ENCODE assay signal across 1 cellular context in the genomic region with DNA sequence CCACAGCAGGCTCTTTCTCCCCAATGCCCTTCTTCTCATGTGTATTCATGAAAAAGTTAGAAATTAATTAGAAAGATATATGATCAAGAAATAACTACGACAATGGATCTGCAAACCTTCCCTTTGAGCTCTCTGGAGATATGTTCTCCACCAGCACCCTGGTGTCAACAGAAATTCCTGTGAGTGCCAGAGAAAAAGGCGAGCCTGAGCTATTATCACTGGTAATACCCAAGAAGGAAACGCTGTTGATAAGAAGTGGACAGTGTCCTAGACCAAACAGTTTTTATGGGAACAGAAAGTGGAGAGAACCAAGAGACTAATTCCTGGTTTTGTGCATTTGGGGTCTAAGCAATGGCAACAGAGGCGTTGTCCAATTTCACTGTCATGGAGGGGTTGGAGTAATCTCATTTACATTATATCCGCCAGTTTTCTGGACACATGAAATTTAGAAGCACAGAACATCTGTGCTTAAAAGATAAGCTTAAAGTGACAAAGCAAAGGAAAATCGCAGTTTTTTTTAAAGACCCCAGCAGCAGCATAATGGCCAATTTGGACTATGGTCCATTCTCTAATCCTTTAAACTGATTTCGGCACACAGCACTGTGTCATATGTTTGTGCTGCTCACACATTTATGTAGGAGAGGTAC.
TF ChIP-seq lines count a peak whose summit lies in the region.

No MANE protein-coding gene starts in this region.

TF ChIP-seq in K562, 482 proteins besides CTCF, POLR2A, EP300 and RAD21 (continued from another document and continues in another):
- TF ChIP-seq, protein P1, sequence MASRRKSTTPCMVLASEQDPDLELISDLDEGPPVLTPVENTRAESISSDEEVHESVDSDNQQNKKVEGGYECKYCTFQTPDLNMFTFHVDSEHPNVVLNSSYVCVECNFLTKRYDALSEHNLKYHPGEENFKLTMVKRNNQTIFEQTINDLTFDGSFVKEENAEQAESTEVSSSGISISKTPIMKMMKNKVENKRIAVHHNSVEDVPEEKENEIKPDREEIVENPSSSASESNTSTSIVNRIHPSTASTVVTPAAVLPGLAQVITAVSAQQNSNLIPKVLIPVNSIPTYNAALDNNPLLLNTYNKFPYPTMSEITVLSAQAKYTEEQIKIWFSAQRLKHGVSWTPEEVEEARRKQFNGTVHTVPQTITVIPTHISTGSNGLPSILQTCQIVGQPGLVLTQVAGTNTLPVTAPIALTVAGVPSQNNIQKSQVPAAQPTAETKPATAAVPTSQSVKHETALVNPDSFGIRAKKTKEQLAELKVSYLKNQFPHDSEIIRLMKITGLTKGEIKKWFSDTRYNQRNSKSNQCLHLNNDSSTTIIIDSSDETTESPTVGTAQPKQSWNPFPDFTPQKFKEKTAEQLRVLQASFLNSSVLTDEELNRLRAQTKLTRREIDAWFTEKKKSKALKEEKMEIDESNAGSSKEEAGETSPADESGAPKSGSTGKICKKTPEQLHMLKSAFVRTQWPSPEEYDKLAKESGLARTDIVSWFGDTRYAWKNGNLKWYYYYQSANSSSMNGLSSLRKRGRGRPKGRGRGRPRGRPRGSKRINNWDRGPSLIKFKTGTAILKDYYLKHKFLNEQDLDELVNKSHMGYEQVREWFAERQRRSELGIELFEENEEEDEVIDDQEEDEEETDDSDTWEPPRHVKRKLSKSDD (conservative IDR thresholded peaks at IDR 0.05; ENCODE audit: low read length) = no peak
- TF ChIP-seq SMC3 (conservative IDR thresholded peaks at IDR 0.05; ENCODE audit: insufficient read depth, low read depth, low read length) = no peak
- TF ChIP-seq, protein P2, sequence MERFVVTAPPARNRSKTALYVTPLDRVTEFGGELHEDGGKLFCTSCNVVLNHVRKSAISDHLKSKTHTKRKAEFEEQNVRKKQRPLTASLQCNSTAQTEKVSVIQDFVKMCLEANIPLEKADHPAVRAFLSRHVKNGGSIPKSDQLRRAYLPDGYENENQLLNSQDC (CRISPR knock-in tag; IDR thresholded peaks at IDR 0.05) = no peak
- TF ChIP-seq HMG20A (CRISPR knock-in tag; conservative IDR thresholded peaks at IDR 0.05) = no peak
- no peak for TF ChIP-seq NUFIP1 (IDR thresholded peaks at IDR 0.05; ENCODE audit: partially characterized antibody)
- peak; percentile 72 for TF ChIP-seq NCOR1 (IDR thresholded peaks at IDR 0.05)
- TF ChIP-seq ZNF57 (CRISPR knock-in tag; IDR thresholded peaks at IDR 0.05) = no peak
- no peak for TF ChIP-seq CTBP1 (IDR thresholded peaks at IDR 0.05; ENCODE audit: borderline replicate concordance)
- TF ChIP-seq, protein P3, sequence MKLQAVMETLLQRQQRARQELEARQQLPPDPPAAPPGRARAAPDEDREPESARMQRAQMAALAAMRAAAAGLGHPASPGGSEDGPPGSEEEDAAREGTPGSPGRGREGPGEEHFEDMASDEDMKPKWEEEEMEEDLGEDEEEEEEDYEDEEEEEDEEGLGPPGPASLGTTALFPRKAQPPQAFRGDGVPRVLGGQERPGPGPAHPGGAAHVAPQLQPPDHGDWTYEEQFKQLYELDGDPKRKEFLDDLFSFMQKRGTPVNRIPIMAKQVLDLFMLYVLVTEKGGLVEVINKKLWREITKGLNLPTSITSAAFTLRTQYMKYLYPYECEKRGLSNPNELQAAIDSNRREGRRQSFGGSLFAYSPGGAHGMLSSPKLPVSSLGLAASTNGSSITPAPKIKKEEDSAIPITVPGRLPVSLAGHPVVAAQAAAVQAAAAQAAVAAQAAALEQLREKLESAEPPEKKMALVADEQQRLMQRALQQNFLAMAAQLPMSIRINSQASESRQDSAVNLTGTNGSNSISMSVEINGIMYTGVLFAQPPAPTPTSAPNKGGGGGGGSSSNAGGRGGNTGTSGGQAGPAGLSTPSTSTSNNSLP (IDR thresholded peaks at IDR 0.05; ENCODE audit: borderline replicate concordance, low read depth, low read length) = 0 out of 2 replicates have a peak, but pooled peaks have one; percentile 28
- no peak for TF ChIP-seq ZFP30 (CRISPR knock-in tag; IDR thresholded peaks at IDR 0.05; ENCODE audit: borderline replicate concordance)
- TF ChIP-seq, protein P4, sequence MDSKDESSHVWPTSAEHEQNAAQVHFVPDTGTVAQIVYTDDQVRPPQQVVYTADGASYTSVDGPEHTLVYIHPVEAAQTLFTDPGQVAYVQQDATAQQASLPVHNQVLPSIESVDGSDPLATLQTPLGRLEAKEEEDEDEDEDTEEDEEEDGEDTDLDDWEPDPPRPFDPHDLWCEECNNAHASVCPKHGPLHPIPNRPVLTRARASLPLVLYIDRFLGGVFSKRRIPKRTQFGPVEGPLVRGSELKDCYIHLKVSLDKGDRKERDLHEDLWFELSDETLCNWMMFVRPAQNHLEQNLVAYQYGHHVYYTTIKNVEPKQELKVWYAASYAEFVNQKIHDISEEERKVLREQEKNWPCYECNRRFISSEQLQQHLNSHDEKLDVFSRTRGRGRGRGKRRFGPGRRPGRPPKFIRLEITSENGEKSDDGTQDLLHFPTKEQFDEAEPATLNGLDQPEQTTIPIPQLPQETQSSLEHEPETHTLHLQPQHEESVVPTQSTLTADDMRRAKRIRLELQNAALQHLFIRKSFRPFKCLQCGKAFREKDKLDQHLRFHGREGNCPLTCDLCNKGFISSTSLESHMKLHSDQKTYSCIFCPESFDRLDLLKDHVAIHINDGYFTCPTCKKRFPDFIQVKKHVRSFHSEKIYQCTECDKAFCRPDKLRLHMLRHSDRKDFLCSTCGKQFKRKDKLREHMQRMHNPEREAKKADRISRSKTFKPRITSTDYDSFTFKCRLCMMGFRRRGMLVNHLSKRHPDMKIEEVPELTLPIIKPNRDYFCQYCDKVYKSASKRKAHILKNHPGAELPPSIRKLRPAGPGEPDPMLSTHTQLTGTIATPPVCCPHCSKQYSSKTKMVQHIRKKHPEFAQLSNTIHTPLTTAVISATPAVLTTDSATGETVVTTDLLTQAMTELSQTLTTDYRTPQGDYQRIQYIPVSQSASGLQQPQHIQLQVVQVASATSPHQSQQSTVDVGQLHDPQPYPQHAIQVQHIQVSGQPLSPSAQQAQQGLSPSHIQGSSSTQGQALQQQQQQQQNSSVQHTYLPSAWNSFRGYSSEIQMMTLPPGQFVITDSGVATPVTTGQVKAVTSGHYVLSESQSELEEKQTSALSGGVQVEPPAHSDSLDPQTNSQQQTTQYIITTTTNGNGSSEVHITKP (IDR thresholded peaks at IDR 0.05; ENCODE audit: partially characterized antibody) = peak; percentile 24
- TF ChIP-seq, protein P5, sequence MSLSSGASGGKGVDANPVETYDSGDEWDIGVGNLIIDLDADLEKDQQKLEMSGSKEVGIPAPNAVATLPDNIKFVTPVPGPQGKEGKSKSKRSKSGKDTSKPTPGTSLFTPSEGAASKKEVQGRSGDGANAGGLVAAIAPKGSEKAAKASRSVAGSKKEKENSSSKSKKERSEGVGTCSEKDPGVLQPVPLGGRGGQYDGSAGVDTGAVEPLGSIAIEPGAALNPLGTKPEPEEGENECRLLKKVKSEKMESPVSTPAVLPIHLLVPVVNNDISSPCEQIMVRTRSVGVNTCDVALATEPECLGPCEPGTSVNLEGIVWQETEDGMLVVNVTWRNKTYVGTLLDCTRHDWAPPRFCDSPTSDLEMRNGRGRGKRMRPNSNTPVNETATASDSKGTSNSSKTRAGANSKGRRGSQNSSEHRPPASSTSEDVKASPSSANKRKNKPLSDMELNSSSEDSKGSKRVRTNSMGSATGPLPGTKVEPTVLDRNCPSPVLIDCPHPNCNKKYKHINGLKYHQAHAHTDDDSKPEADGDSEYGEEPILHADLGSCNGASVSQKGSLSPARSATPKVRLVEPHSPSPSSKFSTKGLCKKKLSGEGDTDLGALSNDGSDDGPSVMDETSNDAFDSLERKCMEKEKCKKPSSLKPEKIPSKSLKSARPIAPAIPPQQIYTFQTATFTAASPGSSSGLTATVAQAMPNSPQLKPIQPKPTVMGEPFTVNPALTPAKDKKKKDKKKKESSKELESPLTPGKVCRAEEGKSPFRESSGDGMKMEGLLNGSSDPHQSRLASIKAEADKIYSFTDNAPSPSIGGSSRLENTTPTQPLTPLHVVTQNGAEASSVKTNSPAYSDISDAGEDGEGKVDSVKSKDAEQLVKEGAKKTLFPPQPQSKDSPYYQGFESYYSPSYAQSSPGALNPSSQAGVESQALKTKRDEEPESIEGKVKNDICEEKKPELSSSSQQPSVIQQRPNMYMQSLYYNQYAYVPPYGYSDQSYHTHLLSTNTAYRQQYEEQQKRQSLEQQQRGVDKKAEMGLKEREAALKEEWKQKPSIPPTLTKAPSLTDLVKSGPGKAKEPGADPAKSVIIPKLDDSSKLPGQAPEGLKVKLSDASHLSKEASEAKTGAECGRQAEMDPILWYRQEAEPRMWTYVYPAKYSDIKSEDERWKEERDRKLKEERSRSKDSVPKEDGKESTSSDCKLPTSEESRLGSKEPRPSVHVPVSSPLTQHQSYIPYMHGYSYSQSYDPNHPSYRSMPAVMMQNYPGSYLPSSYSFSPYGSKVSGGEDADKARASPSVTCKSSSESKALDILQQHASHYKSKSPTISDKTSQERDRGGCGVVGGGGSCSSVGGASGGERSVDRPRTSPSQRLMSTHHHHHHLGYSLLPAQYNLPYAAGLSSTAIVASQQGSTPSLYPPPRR (CRISPR knock-in tag; IDR thresholded peaks at IDR 0.05; ENCODE audit: borderline replicate concordance) = no peak
- peak; percentile 30; the same call in 1 of the 2 replicates for TF ChIP-seq SMARCC2 (IDR thresholded peaks at IDR 0.05; ENCODE audit: low read depth)
- TF ChIP-seq KDM2B (CRISPR knock-in tag; IDR thresholded peaks at IDR 0.05) = no peak
- TF ChIP-seq PTRF (tag; IDR thresholded peaks at IDR 0.05) = no peak
- TF ChIP-seq ZNF23 (CRISPR knock-in tag; IDR thresholded peaks at IDR 0.05) = no peak
- TF ChIP-seq GTF2A2 (tag; IDR thresholded peaks at IDR 0.05) = no peak
- no peak for TF ChIP-seq SP2 (IDR thresholded peaks at IDR 0.05; ENCODE audit: extremely low read depth, low read depth, low read length, poor library complexity, severe bottlenecking)
- TF ChIP-seq, protein P6, sequence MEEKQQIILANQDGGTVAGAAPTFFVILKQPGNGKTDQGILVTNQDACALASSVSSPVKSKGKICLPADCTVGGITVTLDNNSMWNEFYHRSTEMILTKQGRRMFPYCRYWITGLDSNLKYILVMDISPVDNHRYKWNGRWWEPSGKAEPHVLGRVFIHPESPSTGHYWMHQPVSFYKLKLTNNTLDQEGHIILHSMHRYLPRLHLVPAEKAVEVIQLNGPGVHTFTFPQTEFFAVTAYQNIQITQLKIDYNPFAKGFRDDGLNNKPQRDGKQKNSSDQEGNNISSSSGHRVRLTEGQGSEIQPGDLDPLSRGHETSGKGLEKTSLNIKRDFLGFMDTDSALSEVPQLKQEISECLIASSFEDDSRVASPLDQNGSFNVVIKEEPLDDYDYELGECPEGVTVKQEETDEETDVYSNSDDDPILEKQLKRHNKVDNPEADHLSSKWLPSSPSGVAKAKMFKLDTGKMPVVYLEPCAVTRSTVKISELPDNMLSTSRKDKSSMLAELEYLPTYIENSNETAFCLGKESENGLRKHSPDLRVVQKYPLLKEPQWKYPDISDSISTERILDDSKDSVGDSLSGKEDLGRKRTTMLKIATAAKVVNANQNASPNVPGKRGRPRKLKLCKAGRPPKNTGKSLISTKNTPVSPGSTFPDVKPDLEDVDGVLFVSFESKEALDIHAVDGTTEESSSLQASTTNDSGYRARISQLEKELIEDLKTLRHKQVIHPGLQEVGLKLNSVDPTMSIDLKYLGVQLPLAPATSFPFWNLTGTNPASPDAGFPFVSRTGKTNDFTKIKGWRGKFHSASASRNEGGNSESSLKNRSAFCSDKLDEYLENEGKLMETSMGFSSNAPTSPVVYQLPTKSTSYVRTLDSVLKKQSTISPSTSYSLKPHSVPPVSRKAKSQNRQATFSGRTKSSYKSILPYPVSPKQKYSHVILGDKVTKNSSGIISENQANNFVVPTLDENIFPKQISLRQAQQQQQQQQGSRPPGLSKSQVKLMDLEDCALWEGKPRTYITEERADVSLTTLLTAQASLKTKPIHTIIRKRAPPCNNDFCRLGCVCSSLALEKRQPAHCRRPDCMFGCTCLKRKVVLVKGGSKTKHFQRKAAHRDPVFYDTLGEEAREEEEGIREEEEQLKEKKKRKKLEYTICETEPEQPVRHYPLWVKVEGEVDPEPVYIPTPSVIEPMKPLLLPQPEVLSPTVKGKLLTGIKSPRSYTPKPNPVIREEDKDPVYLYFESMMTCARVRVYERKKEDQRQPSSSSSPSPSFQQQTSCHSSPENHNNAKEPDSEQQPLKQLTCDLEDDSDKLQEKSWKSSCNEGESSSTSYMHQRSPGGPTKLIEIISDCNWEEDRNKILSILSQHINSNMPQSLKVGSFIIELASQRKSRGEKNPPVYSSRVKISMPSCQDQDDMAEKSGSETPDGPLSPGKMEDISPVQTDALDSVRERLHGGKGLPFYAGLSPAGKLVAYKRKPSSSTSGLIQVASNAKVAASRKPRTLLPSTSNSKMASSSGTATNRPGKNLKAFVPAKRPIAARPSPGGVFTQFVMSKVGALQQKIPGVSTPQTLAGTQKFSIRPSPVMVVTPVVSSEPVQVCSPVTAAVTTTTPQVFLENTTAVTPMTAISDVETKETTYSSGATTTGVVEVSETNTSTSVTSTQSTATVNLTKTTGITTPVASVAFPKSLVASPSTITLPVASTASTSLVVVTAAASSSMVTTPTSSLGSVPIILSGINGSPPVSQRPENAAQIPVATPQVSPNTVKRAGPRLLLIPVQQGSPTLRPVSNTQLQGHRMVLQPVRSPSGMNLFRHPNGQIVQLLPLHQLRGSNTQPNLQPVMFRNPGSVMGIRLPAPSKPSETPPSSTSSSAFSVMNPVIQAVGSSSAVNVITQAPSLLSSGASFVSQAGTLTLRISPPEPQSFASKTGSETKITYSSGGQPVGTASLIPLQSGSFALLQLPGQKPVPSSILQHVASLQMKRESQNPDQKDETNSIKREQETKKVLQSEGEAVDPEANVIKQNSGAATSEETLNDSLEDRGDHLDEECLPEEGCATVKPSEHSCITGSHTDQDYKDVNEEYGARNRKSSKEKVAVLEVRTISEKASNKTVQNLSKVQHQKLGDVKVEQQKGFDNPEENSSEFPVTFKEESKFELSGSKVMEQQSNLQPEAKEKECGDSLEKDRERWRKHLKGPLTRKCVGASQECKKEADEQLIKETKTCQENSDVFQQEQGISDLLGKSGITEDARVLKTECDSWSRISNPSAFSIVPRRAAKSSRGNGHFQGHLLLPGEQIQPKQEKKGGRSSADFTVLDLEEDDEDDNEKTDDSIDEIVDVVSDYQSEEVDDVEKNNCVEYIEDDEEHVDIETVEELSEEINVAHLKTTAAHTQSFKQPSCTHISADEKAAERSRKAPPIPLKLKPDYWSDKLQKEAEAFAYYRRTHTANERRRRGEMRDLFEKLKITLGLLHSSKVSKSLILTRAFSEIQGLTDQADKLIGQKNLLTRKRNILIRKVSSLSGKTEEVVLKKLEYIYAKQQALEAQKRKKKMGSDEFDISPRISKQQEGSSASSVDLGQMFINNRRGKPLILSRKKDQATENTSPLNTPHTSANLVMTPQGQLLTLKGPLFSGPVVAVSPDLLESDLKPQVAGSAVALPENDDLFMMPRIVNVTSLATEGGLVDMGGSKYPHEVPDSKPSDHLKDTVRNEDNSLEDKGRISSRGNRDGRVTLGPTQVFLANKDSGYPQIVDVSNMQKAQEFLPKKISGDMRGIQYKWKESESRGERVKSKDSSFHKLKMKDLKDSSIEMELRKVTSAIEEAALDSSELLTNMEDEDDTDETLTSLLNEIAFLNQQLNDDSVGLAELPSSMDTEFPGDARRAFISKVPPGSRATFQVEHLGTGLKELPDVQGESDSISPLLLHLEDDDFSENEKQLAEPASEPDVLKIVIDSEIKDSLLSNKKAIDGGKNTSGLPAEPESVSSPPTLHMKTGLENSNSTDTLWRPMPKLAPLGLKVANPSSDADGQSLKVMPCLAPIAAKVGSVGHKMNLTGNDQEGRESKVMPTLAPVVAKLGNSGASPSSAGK (IDR thresholded peaks at IDR 0.05) = peak; percentile 17; the same call in 1 of the 2 replicates
- TF ChIP-seq JUND (IDR thresholded peaks at IDR 0.05; ENCODE audit: borderline replicate concordance, low read depth, low read length) = no peak
- TF ChIP-seq JUND (tag; IDR thresholded peaks at IDR 0.05; ENCODE audit: borderline replicate concordance, low read depth, low read length) = peak; percentile 8; the same call in 1 of the 3 replicates
- no peak for TF ChIP-seq SREBF2 (CRISPR knock-in tag; IDR thresholded peaks at IDR 0.05)
